Comparison of ENCODE assay signal across 10 cellular contexts in the genomic region with DNA sequence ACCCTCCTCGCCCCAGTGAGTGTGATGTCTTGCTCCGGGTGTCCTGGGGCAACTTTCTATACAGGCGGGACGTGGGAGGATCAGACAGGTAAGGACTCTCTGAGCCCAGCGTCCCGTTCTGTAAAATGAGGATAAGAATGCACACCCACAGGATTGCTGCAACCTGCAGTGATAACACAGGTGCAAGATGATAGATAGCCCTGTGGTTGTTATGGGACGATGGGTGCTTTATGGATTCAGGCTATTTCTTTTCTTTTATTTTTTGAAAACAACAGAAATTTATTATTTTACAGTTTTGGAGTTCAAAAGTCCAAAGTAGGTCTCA. TPM values are rescaled to one million over a fixed set of nuclear protein-coding genes. Genes with fewer than 3 reads are reported as not detected.
DNase-seq lines count a peak whose midpoint lies in the region; ATAC-seq and TF ChIP-seq lines count a peak whose summit lies in the region.
"Had no signal": no experiment of that assay in that cellular context is flagged by ENCODE, and none has a peak within 500 bp of the region (broad histone marks: within the 10 kb centered on the region; RNA-seq: fewer than 3 reads in every experiment).

No MANE protein-coding gene starts in this region.

- intact Hi-C loops in OCI-LY7 (cut with micrococcal nuclease; ENCODE audit: unreplicated experiment) = no loop called here

- BruUV-seq in OCI-LY7 (replicated peaks; lab: Mats Ljungman, UMichigan) = TSS peak; percentile 90

- peak overlapping the region; percentile 89 for H2AFZ ChIP-seq in OCI-LY7 (ENCODE audit: low read length)

- TF ChIP-seq CTCF in OCI-LY7 (conservative IDR thresholded peaks at IDR 0.05; ENCODE audit: low read length) (no peak), fibroblast of the aortic adventitia (IDR thresholded peaks at IDR 0.05; ENCODE audit: insufficient read depth, low read length) (no peak)

- H3K9me2 ChIP-seq in OCI-LY7 (ENCODE audit: insufficient read depth, low read length) = no peaks in the 10 kb centered on the region

- H3K9me3 ChIP-seq in OCI-LY7 (ENCODE audit: low read length) (no peaks in the 10 kb centered on the region), skeletal muscle tissue (ENCODE audit: control insufficient read depth in 3 of 3, low read length in 3 of 3) (no peaks in the 10 kb centered on the region)

- no peaks in the 10 kb centered on the region for H4K20me1 ChIP-seq in OCI-LY7 (ENCODE audit: insufficient read depth, low read length)

- ATAC-seq in GM21723 (IDR thresholded peaks at IDR 0.05; ENCODE audit: unreplicated experiment) = peak; percentile 38
- ATAC-seq in HG03571 (IDR thresholded peaks at IDR 0.05; ENCODE audit: unreplicated experiment) = no peak
- ATAC-seq in GM21576 (IDR thresholded peaks at IDR 0.05; ENCODE audit: unreplicated experiment) = no peak

- H3K36me3 ChIP-seq in OCI-LY7 (ENCODE audit: insufficient read depth, low read length) = no peaks in the 10 kb centered on the region
- no peaks in the 10 kb centered on the region for H3K36me3 ChIP-seq in skeletal muscle tissue (ENCODE audit: control insufficient read depth in 3 of 3, insufficient read depth in 3 of 3, low read length in 3 of 3)

- CTCF ChIA-PET in OCI-LY7 (lab: Charles Lee; ENCODE audit: unreplicated experiment) = no interaction called here

- peak overlapping the region; percentile 54 for H3K4me2 ChIP-seq in OCI-LY7 (ENCODE audit: low read length)

- no peaks in the 10 kb centered on the region for H3K27me3 ChIP-seq in skeletal muscle tissue (ENCODE audit: control insufficient read depth in 3 of 3, insufficient read depth in 3 of 3, low read length in 3 of 3)

- H3K9ac ChIP-seq in skeletal muscle tissue (ENCODE audit: low read depth in 1 of 3, low read length in 3 of 3) = peak overlapping the region in 1 of 3 donors; percentile 40

- POLR2A ChIA-PET in OCI-LY7 (lab: Charles Lee) = no interaction called here

- H3K27ac ChIP-seq in OCI-LY7 (ENCODE audit: low read depth, low read length, poor library complexity, severe bottlenecking) = no peak overlapping the region
- H3K27ac ChIP-seq in skeletal muscle tissue (ENCODE audit: low read depth, low read length) = no peak overlapping the region

- DNase-seq in OCI-LY7 (ENCODE audit: low spot score) (no peak), fibroblast of the aortic adventitia (ENCODE audit: low read depth) (no peak), LoVo (ENCODE audit: low spot score) (no peak), RKO (ENCODE audit: low spot score) (no peak)
- DNase-seq: NCI-H345 had no signal

- no peaks in the 10 kb centered on the region for H3K79me2 ChIP-seq in OCI-LY7 (ENCODE audit: insufficient read depth, low read depth, low read length)

- H3K4me3 ChIP-seq in OCI-LY7 (ENCODE audit: low read depth, low read length, poor library complexity, severe bottlenecking) (peak overlapping the region; percentile 64), fibroblast of the aortic adventitia (ENCODE audit: low read depth, low read length) (peak overlapping the region; percentile 70), skeletal muscle tissue (ENCODE audit: low read length in 3 of 3) (peak overlapping the region; percentile 46 to 59 (median 56))
- H3K4me3 ChIP-seq: lung had no signal

- H3K4me1 ChIP-seq in OCI-LY7 (ENCODE audit: insufficient read depth, low read length, poor library complexity, severe bottlenecking) = no peaks in the 10 kb centered on the region
- no peaks in the 10 kb centered on the region for H3K4me1 ChIP-seq in skeletal muscle tissue (ENCODE audit: control insufficient read depth in 3 of 3, insufficient read depth in 3 of 3, low read length in 3 of 3)

RNA-seq across cellular contexts. Expression of gene BEX3, which starts 28.6 kb away (rescaled TPM):
- total RNA-seq in OCI-LY7 (2014; rRNA removed; shearing (Covaris generic)) = not detected in 2 replicates
- not detected in 2 replicates for total RNA-seq in OCI-LY7 (2022)
- 222 and 678 TPM in 2 replicates for total RNA-seq in fibroblast of the aortic adventitia (ENCODE audit: low replicate concordance)
- 110 TPM for total RNA-seq in skeletal muscle tissue

RNA-seq across cellular contexts. Expression of gene TCEAL9, which starts 48.7 kb away (rescaled TPM):
- total RNA-seq in OCI-LY7 (2014; rRNA removed; shearing (Covaris generic)) = 1.2 and 2.0 TPM in 2 replicates
- total RNA-seq in OCI-LY7 (2022) (not detected in 2 replicates), fibroblast of the aortic adventitia (ENCODE audit: low replicate concordance) (225 and 327 TPM in 2 replicates), skeletal muscle tissue (74.1 TPM)

Comparison
In these comparisons a context has a peak if more than half of its experiments do, and no peak if none do; other contexts are left out.
1. RNA of gene BEX3, which starts 28.6 kb away (total RNA-seq): 222 to 678 TPM in fibroblast of the aortic adventitia and 110 TPM in skeletal muscle tissue (single experiment); not detected in OCI-LY7; every median in the first group is over 100 times any median in the second.
2. RNA of gene TCEAL9, which starts 48.7 kb away (total RNA-seq): 225 to 327 TPM in fibroblast of the aortic adventitia and 74.1 TPM in skeletal muscle tissue (single experiment); 1.2 to 2.0 TPM in OCI-LY7; every median in the first group is over 10 times any median in the second.
3. Peak in every context shown above with its lines, with median percentiles within 50 percentile points of each other: H3K4me3 ChIP-seq.